23 cellular contexts compared by ENCODE assay signal in genomic region chr12:32379667-32380066, GRCh38. TPM values are rescaled to one million over a fixed set of nuclear protein-coding genes. Genes with fewer than 3 reads are reported as not detected.
A peak's percentile ranks its signal among the peaks of the same experiment; 100 is the strongest.
DNase-seq lines count a peak whose midpoint lies in the region; ATAC-seq, FAIRE-seq and TF ChIP-seq lines count a peak whose summit lies in the region.
"Had no signal": no experiment of that assay in that cellular context is flagged by ENCODE, and none has a peak within 500 bp of the region (broad histone marks: within the 10 kb centered on the region; RNA-seq: fewer than 3 reads in every experiment).

No MANE protein-coding gene starts in this region.

- H3K27me3 ChIP-seq in HepG2 (ENCODE audit: control insufficient read depth in 1 of 2, insufficient read depth in 2 of 2, low read length in 2 of 2) (0 out of 5 replicates have a peak, but pooled peaks cover 0 to 3% of the 10 kb centered on the region in 2 experiments), right lobe of liver (no peaks in the 10 kb centered on the region), OCI-LY3 (ENCODE audit: low read depth, low read length) (no peaks in the 10 kb centered on the region), endodermal cell (ENCODE audit: control insufficient read depth, insufficient read depth, low read length, poor library complexity, severe bottlenecking) (no peaks in the 10 kb centered on the region)
- H3K27me3 ChIP-seq: BLaER1 treated with 17β-estradiol and CSF1 and Interleukin-3, amounts not matched to agents 10 nM and 100 nM; MG63 had no signal

- POLR2A ChIA-PET in HepG2 (lab: Yijun Ruan, JAX), result no interaction called here

- H2AFZ ChIP-seq in HepG2 (ENCODE audit: low read length) (peak overlapping the region; percentile 68), OCI-LY3 (ENCODE audit: low read depth, low read length) (peak overlapping the region; percentile 22; the same call in 1 of the 2 replicates)
- H2AFZ ChIP-seq: PC-9 had no signal

- H3K36me3 ChIP-seq in HepG2 (replicated peaks in 1 of 2; ENCODE audit: control insufficient read depth in 1 of 2, insufficient read depth in 2 of 2, low read length in 2 of 2) (no peaks in the 10 kb centered on the region), right lobe of liver (no peaks in the 10 kb centered on the region), OCI-LY3 (replicated peaks; ENCODE audit: low read depth, low read length) (no peaks in the 10 kb centered on the region), endodermal cell (ENCODE audit: control insufficient read depth, insufficient read depth, low read length) (no peaks in the 10 kb centered on the region)
- H3K36me3 ChIP-seq: BLaER1 treated with 17β-estradiol and CSF1 and Interleukin-3, amounts not matched to agents 10 nM and 100 nM; MG63 had no signal

- TF ChIP-seq POLR2A in HepG2 (IDR thresholded peaks at IDR 0.05; ENCODE audit: insufficient read depth in 1 of 2, low read depth in 2 of 2, low read length in 2 of 2) (no peak), right lobe of liver (IDR thresholded peaks at IDR 0.05) (no peak)

- no peaks in the 10 kb centered on the region for H3K9me3 ChIP-seq in HepG2 (ENCODE audit: low read length)
- H3K9me3 ChIP-seq in right lobe of liver, result no peaks in the 10 kb centered on the region
- no peaks in the 10 kb centered on the region for H3K9me3 ChIP-seq in OCI-LY3 (ENCODE audit: insufficient read depth, low read length)
- no peaks in the 10 kb centered on the region for H3K9me3 ChIP-seq in endodermal cell (ENCODE audit: control insufficient read depth, low read length)
- H3K9me3 ChIP-seq: BLaER1 treated with 17β-estradiol and CSF1 and Interleukin-3, amounts not matched to agents 10 nM and 100 nM; MG63 had no signal

- no peaks in the 10 kb centered on the region for H3K9me3 Mint-ChIP-seq in endodermal cell
- H3K9me3 Mint-ChIP-seq: CD4-positive, alpha-beta T cell had no signal

- H3K27ac ChIP-seq in HepG2 (ENCODE audit: extremely low read length, insufficient read depth, low read length), result no peak overlapping the region
- no peak overlapping the region for H3K27ac ChIP-seq in right lobe of liver
- no peak overlapping the region for H3K27ac ChIP-seq in OCI-LY3 (ENCODE audit: low read length)
- no peak overlapping the region for H3K27ac ChIP-seq in endodermal cell (ENCODE audit: low read depth, low read length)
- H3K27ac ChIP-seq: BLaER1 treated with 17β-estradiol and CSF1 and Interleukin-3, amounts not matched to agents 10 nM and 100 nM; PC-9 had no signal

- H4K20me1 ChIP-seq in HepG2 (ENCODE audit: insufficient read depth, low read length), result no peaks in the 10 kb centered on the region
- no peaks in the 10 kb centered on the region for H4K20me1 ChIP-seq in OCI-LY3 (ENCODE audit: insufficient read depth, low read length)
- H4K20me1 ChIP-seq: BLaER1 treated with 17β-estradiol and CSF1 and Interleukin-3, amounts not matched to agents 10 nM and 100 nM had no signal

- TF ChIP-seq RAD21 in HepG2 (CRISPR knock-in tag; IDR thresholded peaks at IDR 0.05), result no peak

- DNase-seq in HepG2 (ENCODE audit: low spot score), result peak; percentile 25
- DNase-seq in right lobe of liver, result no peak
- DNase-seq in endodermal cell, result no peak
- DNase-seq: AML-193; CD4-positive, alpha-beta T cell; KG1; MG63; NCI-H1105 treated with DMSO at 0.1 percent for 48 hours; NCI-H146; NCI-H1930; NCI-H446 treated with DMSO at 0.1 percent for 48 hours; NCI-H526; PC-9; Right ventricle myocardium superior; RPMI8226; T-helper 1 cell had no signal

- no TSS peak for BruUV-seq in HepG2 (replicated peaks; lab: Mats Ljungman, UMichigan)

- no peaks in the 10 kb centered on the region for H3K36me3 Mint-ChIP-seq in endodermal cell (ENCODE audit: low read depth)

- peaks cover 12% of the 10 kb centered on the region for H3K4me1 Mint-ChIP-seq in endodermal cell

- in situ Hi-C loops in HepG2 (cut with HindIII; ENCODE audit: extremely low pct_ligation_motif_present, low pct_unique_long_range_greater_than_20kb), result no loop called here

- H3K27ac Mint-ChIP-seq in endodermal cell, result peak overlapping the region; percentile 12
- H3K27ac Mint-ChIP-seq: CD4-positive, alpha-beta T cell had no signal

- TF ChIP-seq EP300 in HepG2 (IDR thresholded peaks at IDR 0.05; ENCODE audit: low read depth in 2 of 2, low read length in 2 of 2) (no peak), HepG2 (CRISPR knock-in tag; IDR thresholded peaks at IDR 0.05; ENCODE audit: borderline replicate concordance) (no peak)

- peaks cover 6% of the 10 kb centered on the region for H3K4me1 ChIP-seq in HepG2 (ENCODE audit: insufficient read depth, low read length)
- no peaks in the 10 kb centered on the region for H3K4me1 ChIP-seq in right lobe of liver
- no peaks in the 10 kb centered on the region for H3K4me1 ChIP-seq in OCI-LY3 (ENCODE audit: low read length)
- no peaks in the 10 kb centered on the region for H3K4me1 ChIP-seq in endodermal cell (ENCODE audit: control insufficient read depth, insufficient read depth, low read length)

- TF ChIP-seq CTCF in HepG2 (CRISPR knock-in tag; IDR thresholded peaks at IDR 0.05), result no peak
- no peak for TF ChIP-seq CTCF in right lobe of liver (IDR thresholded peaks at IDR 0.05)
- no peak for TF ChIP-seq CTCF in OCI-LY3 (IDR thresholded peaks at IDR 0.05; ENCODE audit: low read depth, low read length)
- no peak for TF ChIP-seq CTCF in endodermal cell (conservative IDR thresholded peaks at IDR 0.05)

- H3K4me3 ChIP-seq in HepG2 (replicated peaks in 1 of 3; ENCODE audit: insufficient read depth in 1 of 3, low read depth in 2 of 3, low read length in 3 of 3) (peak overlapping the region; percentile 35 to 41 (median 38); a peak in 3 of 6 replicates), right lobe of liver (no peak overlapping the region), OCI-LY3 (ENCODE audit: low read length) (peak overlapping the region; percentile 50), endodermal cell (ENCODE audit: low read length) (no peak overlapping the region)
- H3K4me3 ChIP-seq: BLaER1 treated with 17β-estradiol and CSF1 and Interleukin-3, amounts not matched to agents 10 nM and 100 nM; MG63; PC-9 had no signal

- H3K9ac ChIP-seq in HepG2 (ENCODE audit: insufficient read depth, low read depth, low read length) (peak overlapping the region; percentile 26; the same call in 1 of the 2 replicates), OCI-LY3 (ENCODE audit: low read length) (no peak overlapping the region), endodermal cell (ENCODE audit: extremely low read depth, low read length, poor library complexity, severe bottlenecking) (no peak overlapping the region)
- H3K9ac ChIP-seq: BLaER1 treated with 17β-estradiol and CSF1 and Interleukin-3, amounts not matched to agents 10 nM and 100 nM had no signal

- CTCF ChIA-PET in HepG2 (lab: Yijun Ruan, JAX; ENCODE audit: low intra/inter-chr PET ratio, low total read pairs), result no interaction called here

- H3K4me2 ChIP-seq in HepG2 (ENCODE audit: low read depth, low read length) (peak overlapping the region; percentile 64), OCI-LY3 (ENCODE audit: low read length) (peak overlapping the region; percentile 39)
- H3K4me2 ChIP-seq: BLaER1 treated with 17β-estradiol and CSF1 and Interleukin-3, amounts not matched to agents 10 nM and 100 nM; PC-9 had no signal

- intact Hi-C loops in HepG2 (cut with micrococcal nuclease; ENCODE audit: unreplicated experiment) (no loop called here), right lobe of liver (cut with DNase I) (no loop called here)

- ATAC-seq in HepG2 (peak; percentile 74), right lobe of liver (no peak), GM19035 (IDR thresholded peaks at IDR 0.05; ENCODE audit: unreplicated experiment) (no peak), HG02610 (IDR thresholded peaks at IDR 0.05; ENCODE audit: unreplicated experiment) (no peak), GM21367 (IDR thresholded peaks at IDR 0.05; ENCODE audit: unreplicated experiment) (no peak)

- peak; percentile 8 for FAIRE-seq in HepG2 (lab: Jason Lieb, UNC)
- FAIRE-seq: A204.1, D721Med had no signal

- no peaks in the 10 kb centered on the region for H3K27me3 Mint-ChIP-seq in endodermal cell (ENCODE audit: insufficient read depth)
- H3K27me3 Mint-ChIP-seq: CD4-positive, alpha-beta T cell had no signal

- H3K4me3 Mint-ChIP-seq in endodermal cell, result no peak overlapping the region
- H3K4me3 Mint-ChIP-seq: CD4-positive, alpha-beta T cell had no signal

- 3% methylated on average over 8 of the region's 8 CpGs for WGBS in HepG2 (ENCODE audit: low lambda C conversion rate)
- WGBS in right lobe of liver (ENCODE audit: insufficient coverage, low coverage, low lambda C conversion rate, missing lambda C conversion rate), result 68% methylated on average over 8 of the region's 8 CpGs
- WGBS in endodermal cell (ENCODE audit: insufficient coverage in 1 of 2, insufficient read length in 1 of 2), 2 experiments, result 95 to 100% methylated on average over 3 to 7 of the region's 8 CpGs

- H3K79me2 ChIP-seq in HepG2 (ENCODE audit: insufficient read depth, low read length) (no peaks in the 10 kb centered on the region), OCI-LY3 (ENCODE audit: low read length) (no peaks in the 10 kb centered on the region)

TF ChIP-seq in HepG2, 621 proteins besides CTCF, POLR2A, EP300 and RAD21 (continues in another document):
- no peak for TF ChIP-seq ZNF543 (CRISPR knock-in tag; IDR thresholded peaks at IDR 0.05)

RNA-seq across cellular contexts. Expression of gene FGD4, which starts 19.7 kb away (rescaled TPM):
- total RNA-seq in HepG2 (2016; rRNA removed; fragmentation: Illumina TruSeq; extraction: Trizol), result 4.6 and 5.3 TPM in 2 replicates
- 9.9 and 11.4 TPM in 2 replicates for total RNA-seq in HepG2 (2016; cell fraction: cytosol; rRNA removed; fragmentation: Illumina TruSeq; extraction: Trizol; ENCODE audit: low read depth)
- total RNA-seq in HepG2 (2016; cell fraction: insoluble cytoplasmic fraction; rRNA removed; fragmentation: Illumina TruSeq; extraction: Trizol), result 4.6 and 5.5 TPM in 2 replicates
- 4.0 and 5.2 TPM in 2 replicates for total RNA-seq in HepG2 (2016; cell fraction: membrane; rRNA removed; fragmentation: Illumina TruSeq; extraction: Trizol)
- 7.1 and 8.1 TPM in 2 replicates for total RNA-seq in HepG2 (2016; cell fraction: nucleus; rRNA removed; fragmentation: Illumina TruSeq; extraction: Trizol)
- polyA plus RNA-seq in HepG2 (2011; rRNA removed), result 4.7 and 6.6 TPM in 2 replicates
- polyA plus RNA-seq in HepG2 (2011; cell fraction: cytosol; rRNA removed), result 2.0 and 2.4 TPM in 2 replicates
- 6.0 and 6.1 TPM in 2 replicates for polyA plus RNA-seq in HepG2 (2011; cell fraction: nucleus; rRNA removed)
- 4.3 and 6.2 TPM in 2 replicates for polyA plus RNA-seq in HepG2 (2012)
- 0.24 and 0.28 TPM in 2 replicates for polyA plus RNA-seq in HepG2 (2016; cell fraction: cytosol; fragmentation: Illumina TruSeq; extraction: Trizol; ENCODE audit: low read depth)
- polyA plus RNA-seq in HepG2 (2016; cell fraction: insoluble cytoplasmic fraction; fragmentation: Illumina TruSeq; extraction: Trizol; ENCODE audit: low read depth), result 1.4 and 2.2 TPM in 2 replicates
- polyA plus RNA-seq in HepG2 (2016; cell fraction: membrane; fragmentation: Illumina TruSeq; extraction: Trizol; ENCODE audit: low read depth), result 0.51 and 0.76 TPM in 2 replicates
- polyA plus RNA-seq in HepG2 (2016; cell fraction: nucleus; fragmentation: Illumina TruSeq; extraction: Trizol; ENCODE audit: insufficient read depth, low read depth), result 2.9 and 3.8 TPM in 2 replicates
- 6.9 and 9.3 TPM in 2 replicates for polyA minus RNA-seq in HepG2 (2011; rRNA and poly(A)+ RNA removed; ENCODE audit: low replicate concordance)
- polyA minus RNA-seq in HepG2 (2011; cell fraction: cytosol; rRNA and poly(A)+ RNA removed), result 13.8 and 18.8 TPM in 2 replicates
- polyA minus RNA-seq in HepG2 (2011; cell fraction: nucleus; rRNA and poly(A)+ RNA removed), result 42.7 and 45.4 TPM in 2 replicates
- 10 to 100 TPM; 15.1 to 29.3 (median 20.3) TPM for total RNA-seq in right lobe of liver
- total RNA-seq in endodermal cell, result 10 to 100 TPM; 27.6 to 57.7 TPM
- 10.7 TPM for polyA plus RNA-seq in endodermal cell (2013, experiment 1 of 2)
- polyA plus RNA-seq in endodermal cell (2013, experiment 2 of 2), result 11.1 TPM

Comparison
In these comparisons a context has a peak if more than half of its experiments do, and no peak if none do; other contexts are left out.
1. H3K4me3 ChIP-seq: peak in HepG2 (3 of 3) and OCI-LY3 (single experiment); none in right lobe of liver (0 of 3) and endodermal cell (single experiment).